Comparison of ENCODE assay signal across 12 cellular contexts in genomic region chr9:88826181-88826580, GRCh38.
DNase-seq lines count a peak whose midpoint lies in the region; ATAC-seq and TF ChIP-seq lines count a peak whose summit lies in the region.
"Had no signal": no experiment of that assay in that cellular context is flagged by ENCODE, and none has a peak within 500 bp of the region (broad histone marks: within the 10 kb centered on the region; RNA-seq: fewer than 3 reads in every experiment).

No MANE protein-coding gene starts in this region.

- no peaks in the 10 kb centered on the region for H3K9me1 ChIP-seq in IMR-90 (ENCODE audit: insufficient read depth, low read length)

- no peak for ATAC-seq in IMR-90 (ENCODE audit: low read depth)
- ATAC-seq: HepG2 had no signal

- no peak for TF ChIP-seq RAD21 in IMR-90 (IDR thresholded peaks at IDR 0.05; ENCODE audit: low read length)

- no peak overlapping the region for H2BK120ac ChIP-seq in IMR-90 (ENCODE audit: low read depth, low read length)

- H3K9me3 ChIP-seq in IMR-90 (ENCODE audit: control insufficient read depth, insufficient read depth, low read length) (peaks cover 2% of the 10 kb centered on the region; the same call in 1 of the 2 replicates), esophagus muscularis mucosa (no peaks in the 10 kb centered on the region)

- TF ChIP-seq POLR2A in IMR-90 (IDR thresholded peaks at IDR 0.05; ENCODE audit: low read depth, low read length): no peak
- TF ChIP-seq POLR2A in esophagus muscularis mucosa (IDR thresholded peaks at IDR 0.05; ENCODE audit: low read depth): no peak

- H3K18ac ChIP-seq in IMR-90 (ENCODE audit: low read depth, low read length): no peak overlapping the region

- H4K20me1 ChIP-seq in IMR-90 (ENCODE audit: insufficient read depth, low read length): no peaks in the 10 kb centered on the region
- H4K20me1 ChIP-seq: BLaER1 had no signal

- H4K8ac ChIP-seq in IMR-90 (ENCODE audit: low read depth in 2 of 2, low read length in 2 of 2): no peak overlapping the region

- H2AFZ ChIP-seq in IMR-90 (replicated peaks; ENCODE audit: low read length, poor library complexity): no peak overlapping the region

- dilution Hi-C loops in IMR-90 (cut with HindIII; ENCODE audit: low sequenced_read_pairs, unreplicated experiment): no loop called here

- no peak overlapping the region for H4K91ac ChIP-seq in IMR-90 (ENCODE audit: insufficient read depth, low read depth, low read length)

- CTCF ChIA-PET in IMR-90 (lab: Yijun Ruan, JAX): no interaction called here

- no peak overlapping the region for H2AK5ac ChIP-seq in IMR-90 (ENCODE audit: low read depth, low read length)

- peak; percentile 53 for DNase-seq in AG10803 (ENCODE audit: low read depth)
- DNase-seq in IMR-90: no peak
- DNase-seq in esophagus muscularis mucosa (ENCODE audit: extremely low spot score): peak; percentile 29
- no peak for DNase-seq in HT-29 (ENCODE audit: low spot score)
- DNase-seq in H4 (ENCODE audit: low spot score): no peak
- no peak for DNase-seq in activated T-cell treated with anti-CD3 and anti-CD28 coated beads for 4 hours
- DNase-seq: CD8-positive, alpha-beta memory T cell; DMS53; HFFc6 had no signal

- no peak overlapping the region for H3K4me3 Mint-ChIP-seq in nephron
- H3K4me3 Mint-ChIP-seq: CD8-positive, alpha-beta memory T cell; HFFc6 had no signal

- H3K27ac ChIP-seq in IMR-90 (ENCODE audit: insufficient read depth, low read length) (no peak overlapping the region), esophagus muscularis mucosa (replicated peaks in 1 of 4) (no peak overlapping the region)
- H3K27ac ChIP-seq: BLaER1 had no signal

- POLR2A ChIA-PET in IMR-90 (lab: Charles Lee; ENCODE audit: unreplicated experiment): no interaction called here

- H3K9me3 Mint-ChIP-seq in nephron: peaks cover 8% of the 10 kb centered on the region
- H3K9me3 Mint-ChIP-seq: HFFc6 had no signal

- no peak overlapping the region for H3K4ac ChIP-seq in IMR-90 (ENCODE audit: low read depth, low read length)

- H3K4me3 ChIP-seq in AG10803 (ENCODE audit: low read length) (no peak overlapping the region), IMR-90 (ENCODE audit: insufficient read depth, low read depth, low read length) (no peak overlapping the region), esophagus muscularis mucosa (no peak overlapping the region)
- H3K4me3 ChIP-seq: BLaER1 had no signal

- H3K27me3 ChIP-seq in IMR-90 (ENCODE audit: control insufficient read depth, insufficient read depth, low read length) (peaks cover 5% of the 10 kb centered on the region; the same call in 1 of the 2 replicates), esophagus muscularis mucosa (no peaks in the 10 kb centered on the region)
- H3K27me3 ChIP-seq: BLaER1 had no signal

- H3K36me3 ChIP-seq in IMR-90 (ENCODE audit: control insufficient read depth, insufficient read depth, low read length) (no peaks in the 10 kb centered on the region), esophagus muscularis mucosa (no peaks in the 10 kb centered on the region)
- H3K36me3 ChIP-seq: BLaER1 had no signal

- no peak overlapping the region for H2AK9ac ChIP-seq in IMR-90 (replicated peaks; ENCODE audit: low read depth, low read length, poor library complexity)

- peaks cover 4% of the 10 kb centered on the region for H3K27me3 Mint-ChIP-seq in nephron (ENCODE audit: low read depth)

- no peaks in the 10 kb centered on the region for H3K79me1 ChIP-seq in IMR-90 (ENCODE audit: low read depth in 1 of 2, low read length in 2 of 2)

- in situ Hi-C loops in IMR-90 (cut with MboI; ENCODE audit: low sequenced_read_pairs): no loop called here

- no peak overlapping the region for H3K23ac ChIP-seq in IMR-90 (ENCODE audit: low read depth, low read length)

- no peak overlapping the region for H2BK20ac ChIP-seq in IMR-90 (ENCODE audit: low read depth, low read length)

- no peak overlapping the region for H3K4me2 ChIP-seq in IMR-90 (ENCODE audit: low read depth, low read length)
- H3K4me2 ChIP-seq: BLaER1 had no signal

- intact Hi-C loops in IMR-90 (cut with micrococcal nuclease) (no loop called here), esophagus muscularis mucosa (cut with DNase I) (no loop called here)

- H3K4me1 Mint-ChIP-seq in nephron: peaks cover 30% of the 10 kb centered on the region
- H3K4me1 Mint-ChIP-seq: CD8-positive, alpha-beta memory T cell had no signal

- WGBS in IMR-90 (ENCODE audit: extremely low coverage in 2 of 2, insufficient read length in 1 of 2), 2 experiments: no CpG with 5 or more reads among the region's 1 CpG
- WGBS in esophagus muscularis mucosa: 100% methylated on average over 1 of the region's 1 CpG

- H3K4me1 ChIP-seq in IMR-90 (ENCODE audit: control insufficient read depth, insufficient read depth, low read length): peaks cover 3% of the 10 kb centered on the region; the same call in 1 of the 2 replicates
- peaks cover 5 to 27% (median 16%) of the 10 kb centered on the region in 4 donors for H3K4me1 ChIP-seq in esophagus muscularis mucosa

- H2BK15ac ChIP-seq in IMR-90 (ENCODE audit: low read depth, low read length): no peak overlapping the region

- no peak overlapping the region for H3K9ac ChIP-seq in IMR-90 (ENCODE audit: low read depth, low read length)
- H3K9ac ChIP-seq: BLaER1 had no signal

- no peak overlapping the region for H3K56ac ChIP-seq in IMR-90 (ENCODE audit: extremely low read depth, insufficient read depth, low read length)

- H3K27ac Mint-ChIP-seq in nephron: peak overlapping the region; percentile 64 to 95 (median 89)
- H3K27ac Mint-ChIP-seq: CD8-positive, alpha-beta memory T cell; HFFc6 had no signal

- no peak overlapping the region for H4K5ac ChIP-seq in IMR-90 (ENCODE audit: low read depth, low read length)

- H3K14ac ChIP-seq in IMR-90 (replicated peaks; ENCODE audit: low read depth, low read length): no peak overlapping the region

- TF ChIP-seq CTCF in AG10803 (conservative IDR thresholded peaks at IDR 0.05; ENCODE audit: low read length) (no peak), IMR-90 (conservative IDR thresholded peaks at IDR 0.05; ENCODE audit: low read depth, low read length) (no peak), esophagus muscularis mucosa (IDR thresholded peaks at IDR 0.05) (no peak), nephron (IDR thresholded peaks at IDR 0.05; ENCODE audit: unreplicated experiment in 3 of 3) (no peak)

- TF ChIP-seq EP300 in esophagus muscularis mucosa (IDR thresholded peaks at IDR 0.05): no peak

- no peak overlapping the region for H2BK5ac ChIP-seq in IMR-90 (ENCODE audit: low read depth, low read length, poor library complexity, severe bottlenecking)

- H3K36me3 Mint-ChIP-seq in nephron (ENCODE audit: low read depth): no peaks in the 10 kb centered on the region

- BruUV-seq in IMR-90 (replicated peaks; lab: Mats Ljungman, UMichigan): no TSS peak

TF ChIP-seq in IMR-90, 13 proteins besides CTCF, POLR2A, EP300 and RAD21:
- TF ChIP-seq NFE2L2 (IDR thresholded peaks at IDR 0.05; ENCODE audit: low read depth, low read length): no peak
- 0 out of 2 replicates have a peak, but pooled peaks have one; percentile 32 for TF ChIP-seq CEBPB (IDR thresholded peaks at IDR 0.05; ENCODE audit: low read depth, low read length)
TF ChIP-seq in IMR-90: peak in this region for 1.

Comparison
In these comparisons a context has a peak if more than half of its experiments do, and no peak if none do; other contexts are left out.
1. DNase-seq: peak in AG10803 (single experiment) and esophagus muscularis mucosa (single experiment); none in IMR-90 (single experiment), HT-29 (single experiment), H4 (single experiment) and activated T-cell treated with anti-CD3 and anti-CD28 coated beads for 4 hours (single experiment).